Comparison of ENCODE assay signal across 1 cellular context in genomic region chr2:3269425-3270094, GRCh38.
TF ChIP-seq lines count a peak whose summit lies in the region.

No MANE protein-coding gene starts in this region.

TF ChIP-seq in HEK293T, 16 proteins besides CTCF, POLR2A, EP300 and RAD21 (continued from another document):
- TF ChIP-seq NFRKB (IDR thresholded peaks at IDR 0.05) (no peak), FOXA1 (IDR thresholded peaks at IDR 0.05) (no peak)
